8 cellular contexts compared by ENCODE assay signal in genomic region chr3:172038823-172039222, GRCh38. TPM values are rescaled to one million over a fixed set of nuclear protein-coding genes. Genes with fewer than 3 reads are reported as not detected.
DNase-seq lines count a peak whose midpoint lies in the region; ATAC-seq, FAIRE-seq and TF ChIP-seq lines count a peak whose summit lies in the region.

No MANE protein-coding gene starts in this region.

- peak overlapping the region; percentile 94 for H3K4me3 Mint-ChIP-seq in progenitor cell of endocrine pancreas (ENCODE audit: low read depth)

- H3K36me3 Mint-ChIP-seq in progenitor cell of endocrine pancreas (ENCODE audit: insufficient read depth) = peaks cover 5% of the 10 kb centered on the region

- H3K36me3 ChIP-seq in Panc1 (ENCODE audit: control insufficient read depth, insufficient read depth, low read length) (peaks cover 3% of the 10 kb centered on the region; the same call in 1 of the 2 replicates), endothelial cell of umbilical vein (ENCODE audit: control insufficient read depth in 2 of 2, extremely low read depth in 1 of 2, insufficient read depth in 2 of 2, low read length in 2 of 2) (no peaks in the 10 kb centered on the region)

- TF ChIP-seq CTCF in Panc1 (IDR thresholded peaks at IDR 0.05) (no peak), endothelial cell of umbilical vein (IDR thresholded peaks at IDR 0.05; ENCODE audit: extremely low read depth in 1 of 2, insufficient read depth in 1 of 2, low read depth in 1 of 2, low read length in 2 of 2) (no peak), progenitor cell of endocrine pancreas (IDR thresholded peaks at IDR 0.05; ENCODE audit: unreplicated experiment) (no peak), omental fat pad (IDR thresholded peaks at IDR 0.05) (no peak)

- H3K9me3 Mint-ChIP-seq in progenitor cell of endocrine pancreas (ENCODE audit: low read depth) = peaks cover 5% of the 10 kb centered on the region

- peak; percentile 52 for FAIRE-seq in endothelial cell of umbilical vein (lab: Jason Lieb, UNC)

- dilution Hi-C loops in endothelial cell of umbilical vein (cut with MboI; ENCODE audit: extremely low pct_ligation_motif_present, low sequenced_read_pairs) = no loop called here

- no peaks in the 10 kb centered on the region for H3K27me3 ChIP-seq in Panc1 (ENCODE audit: control insufficient read depth, insufficient read depth, low read length)
- H3K27me3 ChIP-seq in endothelial cell of umbilical vein (ENCODE audit: control insufficient read depth in 2 of 2, insufficient read depth in 2 of 2, low read length in 2 of 2) = no peaks in the 10 kb centered on the region

- DNase-seq in GM04504 (ENCODE audit: low read depth) (peak; percentile 7), Panc1 (ENCODE audit: low read depth, low spot score) (no peak), endothelial cell of umbilical vein (ENCODE audit: low read depth, low spot score) (no peak), progenitor cell of endocrine pancreas (ENCODE audit: low spot score, unreplicated experiment) (no peak), omental fat pad (ENCODE audit: low spot score) (no peak)
- DNase-seq in stimulated activated CD8-positive, alpha-beta memory T cell treated with anti-CD3 and anti-CD28 coated beads, Interleukin-4, amount 100 ng/mL, for 48 hours = no peak

- H4K20me1 ChIP-seq in endothelial cell of umbilical vein (replicated peaks; ENCODE audit: control insufficient read depth, extremely low read depth, insufficient read depth, low read length) = no peaks in the 10 kb centered on the region

- peaks cover 50% of the 10 kb centered on the region for H3K79me2 ChIP-seq in endothelial cell of umbilical vein (ENCODE audit: control insufficient read depth, insufficient read depth, low read length)

- no peak for ATAC-seq in Panc1
- ATAC-seq in GM19023 (IDR thresholded peaks at IDR 0.05; ENCODE audit: unreplicated experiment) = no peak
- ATAC-seq in HG03565 (IDR thresholded peaks at IDR 0.05; ENCODE audit: unreplicated experiment) = no peak
- no peak for ATAC-seq in omental fat pad (ENCODE audit: low FRiP score)

- peaks cover 33% of the 10 kb centered on the region for H3K4me1 Mint-ChIP-seq in progenitor cell of endocrine pancreas (ENCODE audit: low read depth)

- H3K9ac ChIP-seq in endothelial cell of umbilical vein (replicated peaks; ENCODE audit: extremely low read depth, insufficient read depth, low read length) = peak overlapping the region; percentile 99

- H3K27ac ChIP-seq in Panc1 (ENCODE audit: low read length) (peak overlapping the region; percentile 88), endothelial cell of umbilical vein (ENCODE audit: insufficient read depth, low read depth, low read length) (peak overlapping the region; percentile 96)

- H3K4me1 ChIP-seq in Panc1 (ENCODE audit: control insufficient read depth, insufficient read depth, low read length) (peaks cover 18% of the 10 kb centered on the region), endothelial cell of umbilical vein (ENCODE audit: control insufficient read depth, extremely low read depth, insufficient read depth, low read length) (peaks cover 28% of the 10 kb centered on the region)

- H3K4me3 ChIP-seq in Panc1 (ENCODE audit: low read depth in 2 of 2, low read length in 2 of 2) (peak overlapping the region; percentile 90 to 91), endothelial cell of umbilical vein (replicated peaks in 1 of 3; ENCODE audit: insufficient read depth in 1 of 3, low read depth in 1 of 3, low read length in 3 of 3) (peak overlapping the region; percentile 86 to 100 (median 94))

- intact Hi-C loops in Panc1 (cut with micrococcal nuclease; ENCODE audit: unreplicated experiment) (no loop called here), endothelial cell of umbilical vein (cut with micrococcal nuclease) (loop anchor here (1.0 kb wide), 6 partner anchors 72 to 233 kb away; no protein-coding TSS in a partner anchor)

- H3K9me3 ChIP-seq in Panc1 (ENCODE audit: control insufficient read depth, insufficient read depth, low read depth, low read length) = no peaks in the 10 kb centered on the region
- H3K9me3 ChIP-seq in endothelial cell of umbilical vein (replicated peaks; ENCODE audit: control insufficient read depth, insufficient read depth, low read length) = no peaks in the 10 kb centered on the region

- peak overlapping the region; percentile 98 for H3K27ac Mint-ChIP-seq in progenitor cell of endocrine pancreas

- CTCF ChIA-PET in Panc1 (lab: Charles Lee) (no interaction called here), endothelial cell of umbilical vein (lab: Charles Lee) (interaction anchor here (0.7 to 2.1 kb wide), 11 partner anchors 10 to 294 kb away, joined by 3 to 13 read pairs (median 3); no protein-coding TSS in a partner anchor)

- in situ Hi-C loops in Panc1 (cut with HindIII; ENCODE audit: low pct_unique_long_range_greater_than_20kb, low sequenced_read_pairs) = no loop called here

- POLR2A ChIA-PET in Panc1 (lab: Charles Lee) (interaction anchor here (0.6 to 0.9 kb wide), 6 partner anchors 12 to 176 kb away, joined by 3 to 12 read pairs (median 5); no protein-coding TSS in a partner anchor), endothelial cell of umbilical vein (lab: Charles Lee) (interaction anchor here (0.6 to 1.0 kb wide), 8 partner anchors 9 to 266 kb away, joined by 3 to 6 read pairs (median 3); no protein-coding TSS in a partner anchor)

- H2AFZ ChIP-seq in endothelial cell of umbilical vein (ENCODE audit: low read depth, low read length) = peak overlapping the region; percentile 81

- no peak for TF ChIP-seq POLR2A in endothelial cell of umbilical vein (IDR thresholded peaks at IDR 0.05; ENCODE audit: low read depth, low read length)

- BruUV-seq in Panc1 (replicated peaks; lab: Mats Ljungman, UMichigan) (no TSS peak), endothelial cell of umbilical vein (replicated peaks; lab: Mats Ljungman, UMichigan) (no TSS peak)

- peak overlapping the region; percentile 94 for H3K4me2 ChIP-seq in endothelial cell of umbilical vein (ENCODE audit: insufficient read depth, low read length)

- no peaks in the 10 kb centered on the region for H3K27me3 Mint-ChIP-seq in progenitor cell of endocrine pancreas

- H3K9me1 ChIP-seq in endothelial cell of umbilical vein (replicated peaks; ENCODE audit: control insufficient read depth, extremely low read depth, insufficient read depth, low read length) = no peaks in the 10 kb centered on the region

TF ChIP-seq in endothelial cell of umbilical vein, 7 proteins besides CTCF, POLR2A, EP300 and RAD21:
- TF ChIP-seq MAX (IDR thresholded peaks at IDR 0.05; ENCODE audit: insufficient read depth, insufficient read length) (no peak), EZH2 (IDR thresholded peaks at IDR 0.05; ENCODE audit: borderline replicate concordance, low read depth, low read length, severe bottlenecking) (no peak), JUN (IDR thresholded peaks at IDR 0.05; ENCODE audit: borderline replicate concordance, insufficient read depth, insufficient read length, low read depth) (no peak), POLR2AphosphoS5 (IDR thresholded peaks at IDR 0.05; ENCODE audit: insufficient read depth, low read depth, low read length) (no peak), FOS (IDR thresholded peaks at IDR 0.05; ENCODE audit: borderline replicate concordance, insufficient read depth, low read length) (no peak), MYC (IDR thresholded peaks at IDR 0.05; ENCODE audit: low read depth, low read length) (no peak), GATA2 (IDR thresholded peaks at IDR 0.05; ENCODE audit: insufficient read depth, insufficient read length, low read depth, low read length) (no peak)
TF ChIP-seq in endothelial cell of umbilical vein: peak in this region for 0.

RNA-seq across cellular contexts. Expression of gene FNDC3B, which starts 0.6 kb away (rescaled TPM):
- total RNA-seq in Panc1 (2021; ENCODE audit: unreplicated experiment) (173 TPM), endothelial cell of umbilical vein (295 and 302 TPM in 2 replicates), progenitor cell of endocrine pancreas (158 and 161 TPM in 2 replicates), omental fat pad (100 to 1,000 TPM; 114 to 217 (median 164) TPM)
- polyA plus RNA-seq in Panc1 (2012; ENCODE audit: insufficient read length) = 49.1 TPM
- 73.3 and 91.6 TPM in 2 replicates for polyA plus RNA-seq in endothelial cell of umbilical vein
- 33.7 and 41.2 TPM in 2 replicates for polyA plus RNA-seq in endothelial cell of umbilical vein (2011; cell fraction: cytosol; rRNA removed)
- polyA plus RNA-seq in endothelial cell of umbilical vein (2011; cell fraction: nucleus; rRNA removed) = 145 and 149 TPM in 2 replicates
- 102 and 121 TPM in 2 replicates for polyA plus RNA-seq in endothelial cell of umbilical vein (2012)
- 528 and 540 TPM in 2 replicates for polyA minus RNA-seq in endothelial cell of umbilical vein
- 13.1 TPM for polyA minus RNA-seq in endothelial cell of umbilical vein (2011; cell fraction: cytosol; rRNA and poly(A)+ RNA removed)
- polyA minus RNA-seq in endothelial cell of umbilical vein (2011; cell fraction: nucleus; rRNA and poly(A)+ RNA removed) = 861 and 1,327 TPM in 2 replicates
